23 cellular contexts compared by ENCODE assay signal in the genomic region with DNA sequence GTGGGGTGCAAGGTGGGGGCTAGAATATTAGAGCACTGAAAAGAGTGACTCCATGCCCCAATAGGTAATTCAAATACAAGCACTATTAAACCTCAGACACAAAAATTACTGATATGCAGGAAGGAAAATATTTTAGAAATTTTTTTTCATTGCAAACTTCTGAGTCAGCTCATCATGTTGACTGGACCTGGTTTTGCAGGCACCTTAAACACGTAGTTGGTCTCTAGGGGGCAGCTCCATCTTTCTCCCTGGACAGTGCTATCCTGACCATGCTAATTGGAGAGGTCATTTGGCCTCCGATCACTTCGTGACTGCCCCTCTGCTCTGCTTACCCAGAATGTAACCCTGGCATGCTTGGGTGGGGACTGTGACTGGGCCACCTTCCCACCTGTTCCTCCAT.
"Had no signal": no experiment of that assay in that cellular context is flagged by ENCODE, and none has a peak within 500 bp of the region (broad histone marks: within the 10 kb centered on the region; RNA-seq: fewer than 3 reads in every experiment).

No MANE protein-coding gene starts in this region.

- H3K27me3 Mint-ChIP-seq: IgD-negative memory B cell had no signal

- H3K4me1 Mint-ChIP-seq: IgD-negative memory B cell had no signal

- H3K4me3 ChIP-seq: SJSA1, SK-N-MC had no signal

- DNase-seq: KBM-7, MV-4-11, NCI-H1048, NCI-H1105, NCI-H1417, NCI-H1436 treated with DMSO at 0.1 percent for 48 hours, NCI-H1694, NCI-H187 treated with DMSO at 0.1 percent for 48 hours, NCI-H2029 treated with DMSO at 0.1 percent for 48 hours, NCI-H2107, NCI-H2227 treated with DMSO at 0.1 percent for 48 hours, NCI-H446, NCI-H510A, NCI-H524 treated with DMSO at 0.1 percent for 48 hours, NCI-H69, NCI-H774, Right ventricle myocardium superior, RPMI8226, SIG-M5 had no signal

- H3K27ac Mint-ChIP-seq: IgD-negative memory B cell had no signal

- H3K27ac ChIP-seq: HL-60, SJSA1, SK-N-MC had no signal

- H3K4me1 ChIP-seq: SJSA1 had no signal

- H3K4me3 Mint-ChIP-seq: IgD-negative memory B cell had no signal

- H3K36me3 ChIP-seq: SJSA1 had no signal

- H3K27me3 ChIP-seq: SJSA1 had no signal

- H3K36me3 Mint-ChIP-seq: IgD-negative memory B cell had no signal
